In genomic region chr17:55607736-55608341, GRCh38 we compare ENCODE assay signal across 11 cellular contexts.
DNase-seq lines count a peak whose midpoint lies in the region; ATAC-seq and TF ChIP-seq lines count a peak whose summit lies in the region.
"Had no signal": no experiment of that assay in that cellular context is flagged by ENCODE, and none has a peak within 500 bp of the region (broad histone marks: within the 10 kb centered on the region; RNA-seq: fewer than 3 reads in every experiment).

No MANE protein-coding gene starts in this region.

- TF ChIP-seq CTCF in right atrium auricular region (IDR thresholded peaks at IDR 0.05) (no peak), stomach (IDR thresholded peaks at IDR 0.05) (no peak)

- H3K27me3 ChIP-seq in right atrium auricular region (no peaks in the 10 kb centered on the region), stomach (no peaks in the 10 kb centered on the region)
- H3K27me3 ChIP-seq: adrenal gland had no signal

- H3K4me3 ChIP-seq in right atrium auricular region (no peak overlapping the region), stomach (no peak overlapping the region)
- H3K4me3 ChIP-seq: adrenal gland had no signal

- DNase-seq in HT1080 (ENCODE audit: low read depth) (peak; percentile 21), right atrium auricular region (ENCODE audit: low spot score) (peak; percentile 82), stomach (peak; percentile 67)
- DNase-seq in activated CD4-positive, alpha-beta memory T cell treated with anti-CD3 and anti-CD28 coated beads for 36 hours, result no peak
- no peak for DNase-seq in activated CD4-positive, alpha-beta T cell treated with anti-CD3 and anti-CD28 coated beads for 4 hours
- no peak for DNase-seq in activated T-cell treated with anti-CD3 and anti-CD28 coated beads, Interleukin-2, amount 50 U/mL, for 24 hours
- DNase-seq: activated CD4-positive, alpha-beta T cell treated with anti-CD3 and anti-CD28 coated beads, Interleukin-2, amount 10 ng/mL, durations not matched to agents 7 days and 5 days; RPMI8226 had no signal

- TF ChIP-seq EP300 in stomach (IDR thresholded peaks at IDR 0.05), result no peak

- no peaks in the 10 kb centered on the region for H3K36me3 ChIP-seq in right atrium auricular region
- no peaks in the 10 kb centered on the region for H3K36me3 ChIP-seq in stomach
- H3K36me3 ChIP-seq: adrenal gland had no signal

- H3K4me3 Mint-ChIP-seq in activated CD4-positive, alpha-beta memory T cell treated with anti-CD3 and anti-CD28 coated beads for 36 hours, result no peak overlapping the region
- H3K4me3 Mint-ChIP-seq in activated T-cell treated with anti-CD3 and anti-CD28 coated beads, Interleukin-2, amount 50 U/mL, for 24 hours, result no peak overlapping the region
- H3K4me3 Mint-ChIP-seq: activated CD4-positive, alpha-beta T cell treated with anti-CD3 and anti-CD28 coated beads, Interleukin-2, amount 10 ng/mL, durations not matched to agents 7 days and 5 days had no signal

- POLR2A ChIA-PET in activated CD4-positive, alpha-beta memory T cell treated with anti-CD3 and anti-CD28 coated beads for 36 hours (lab: Charles Lee), result no interaction called here

- no peak for TF ChIP-seq POLR2A in stomach (IDR thresholded peaks at IDR 0.05)

- H3K27ac ChIP-seq in right atrium auricular region (peak overlapping the region in 1 of 2 donors; percentile 18), stomach (peak overlapping the region in 4 of 5 donors; percentile 63 to 76 (median 73))

- H3K9me3 ChIP-seq in right atrium auricular region (no peaks in the 10 kb centered on the region), stomach (no peaks in the 10 kb centered on the region)
- H3K9me3 ChIP-seq: adrenal gland had no signal

- WGBS in stomach, 5 donors, result 13 to 29% (median 19%) methylated on average over 2 of the region's 2 CpGs

- no peak overlapping the region for H3K27ac Mint-ChIP-seq in activated CD4-positive, alpha-beta memory T cell treated with anti-CD3 and anti-CD28 coated beads for 36 hours
- no peak overlapping the region for H3K27ac Mint-ChIP-seq in activated T-cell treated with anti-CD3 and anti-CD28 coated beads, Interleukin-2, amount 50 U/mL, for 24 hours
- H3K27ac Mint-ChIP-seq: activated CD4-positive, alpha-beta T cell treated with anti-CD3 and anti-CD28 coated beads, Interleukin-2, amount 10 ng/mL, durations not matched to agents 7 days and 5 days had no signal

- no peaks in the 10 kb centered on the region for H3K4me1 Mint-ChIP-seq in activated CD4-positive, alpha-beta memory T cell treated with anti-CD3 and anti-CD28 coated beads for 36 hours (ENCODE audit: low read depth)
- H3K4me1 Mint-ChIP-seq in activated T-cell treated with anti-CD3 and anti-CD28 coated beads, Interleukin-2, amount 50 U/mL, for 24 hours (ENCODE audit: low read depth), result no peaks in the 10 kb centered on the region
- H3K4me1 Mint-ChIP-seq: activated CD4-positive, alpha-beta T cell treated with anti-CD3 and anti-CD28 coated beads, Interleukin-2, amount 10 ng/mL, durations not matched to agents 7 days and 5 days had no signal

- H3K4me1 ChIP-seq in right atrium auricular region (peaks cover 0 to 8% of the 10 kb centered on the region in 2 donors), stomach (peaks cover 5 to 66% (median 19%) of the 10 kb centered on the region in 4 donors)

- H3K27me3 Mint-ChIP-seq in activated CD4-positive, alpha-beta memory T cell treated with anti-CD3 and anti-CD28 coated beads for 36 hours, result peaks cover 7% of the 10 kb centered on the region
- peaks cover 27% of the 10 kb centered on the region for H3K27me3 Mint-ChIP-seq in activated T-cell treated with anti-CD3 and anti-CD28 coated beads, Interleukin-2, amount 50 U/mL, for 24 hours

- ATAC-seq in SK-N-SH treated with all-trans-retinoic acid at 6 μM for 48 hours (peak; percentile 78), HG03439 (IDR thresholded peaks at IDR 0.05; ENCODE audit: unreplicated experiment) (no peak)

- CTCF ChIA-PET in activated CD4-positive, alpha-beta memory T cell treated with anti-CD3 and anti-CD28 coated beads for 36 hours (lab: Charles Lee), result interaction anchor here (0.7 kb wide), 1 partner anchor 110 kb away, joined by 4 read pairs; no protein-coding TSS in a partner anchor

- intact Hi-C loops in stomach (cut with DNase I; ENCODE audit: low total_unique reads), result no loop called here
- intact Hi-C loops in activated CD4-positive, alpha-beta memory T cell treated with anti-CD3 and anti-CD28 coated beads for 36 hours (cut with micrococcal nuclease), result loop anchor here (10.0 kb wide), 1 partner anchor 167 kb away; no protein-coding TSS in a partner anchor

- no peaks in the 10 kb centered on the region for H3K9me3 Mint-ChIP-seq in activated CD4-positive, alpha-beta memory T cell treated with anti-CD3 and anti-CD28 coated beads for 36 hours
- H3K9me3 Mint-ChIP-seq in activated T-cell treated with anti-CD3 and anti-CD28 coated beads, Interleukin-2, amount 50 U/mL, for 24 hours, result no peaks in the 10 kb centered on the region
- H3K9me3 Mint-ChIP-seq: activated CD4-positive, alpha-beta T cell treated with anti-CD3 and anti-CD28 coated beads, Interleukin-2, amount 10 ng/mL, durations not matched to agents 7 days and 5 days had no signal

- H3K36me3 Mint-ChIP-seq in activated CD4-positive, alpha-beta memory T cell treated with anti-CD3 and anti-CD28 coated beads for 36 hours, result no peaks in the 10 kb centered on the region
- no peaks in the 10 kb centered on the region for H3K36me3 Mint-ChIP-seq in activated T-cell treated with anti-CD3 and anti-CD28 coated beads, Interleukin-2, amount 50 U/mL, for 24 hours (ENCODE audit: low read depth)

TF ChIP-seq in SK-N-SH treated with all-trans-retinoic acid at 6 μM for 48 hours, 23 proteins besides CTCF, POLR2A, EP300 and RAD21:
- TF ChIP-seq, protein P1, sequence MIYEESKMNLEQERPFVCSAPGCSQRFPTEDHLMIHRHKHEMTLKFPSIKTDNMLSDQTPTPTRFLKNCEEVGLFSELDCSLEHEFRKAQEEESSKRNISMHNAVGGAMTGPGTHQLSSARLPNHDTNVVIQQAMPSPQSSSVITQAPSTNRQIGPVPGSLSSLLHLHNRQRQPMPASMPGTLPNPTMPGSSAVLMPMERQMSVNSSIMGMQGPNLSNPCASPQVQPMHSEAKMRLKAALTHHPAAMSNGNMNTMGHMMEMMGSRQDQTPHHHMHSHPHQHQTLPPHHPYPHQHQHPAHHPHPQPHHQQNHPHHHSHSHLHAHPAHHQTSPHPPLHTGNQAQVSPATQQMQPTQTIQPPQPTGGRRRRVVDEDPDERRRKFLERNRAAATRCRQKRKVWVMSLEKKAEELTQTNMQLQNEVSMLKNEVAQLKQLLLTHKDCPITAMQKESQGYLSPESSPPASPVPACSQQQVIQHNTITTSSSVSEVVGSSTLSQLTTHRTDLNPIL (CRISPR knock-in tag; IDR thresholded peaks at IDR 0.05; ENCODE audit: low read depth), result 0 out of 2 replicates have a peak, but pooled peaks have one; percentile 35
- TF ChIP-seq SNAI2 (CRISPR knock-in tag; IDR thresholded peaks at IDR 0.05) (peak; percentile 65; the same call in 1 of the 2 replicates), ZFP30 (CRISPR knock-in tag; IDR thresholded peaks at IDR 0.05) (no peak), GLIS3 (CRISPR knock-in tag; IDR thresholded peaks at IDR 0.05) (peak; percentile 29; the same call in 1 of the 2 replicates), TCF4 (CRISPR knock-in tag; IDR thresholded peaks at IDR 0.05; ENCODE audit: borderline replicate concordance) (peak; percentile 88), ZNF8 (CRISPR knock-in tag; IDR thresholded peaks at IDR 0.05) (0 out of 2 replicates have a peak, but pooled peaks have one; percentile 10), ISL1 (CRISPR knock-in tag; IDR thresholded peaks at IDR 0.05) (peak; percentile 97), ZFP3 (CRISPR knock-in tag; IDR thresholded peaks at IDR 0.05) (peak; percentile 64), PATZ1 (CRISPR knock-in tag; IDR thresholded peaks at IDR 0.05; ENCODE audit: borderline replicate concordance) (no peak)
- TF ChIP-seq, protein P2, sequence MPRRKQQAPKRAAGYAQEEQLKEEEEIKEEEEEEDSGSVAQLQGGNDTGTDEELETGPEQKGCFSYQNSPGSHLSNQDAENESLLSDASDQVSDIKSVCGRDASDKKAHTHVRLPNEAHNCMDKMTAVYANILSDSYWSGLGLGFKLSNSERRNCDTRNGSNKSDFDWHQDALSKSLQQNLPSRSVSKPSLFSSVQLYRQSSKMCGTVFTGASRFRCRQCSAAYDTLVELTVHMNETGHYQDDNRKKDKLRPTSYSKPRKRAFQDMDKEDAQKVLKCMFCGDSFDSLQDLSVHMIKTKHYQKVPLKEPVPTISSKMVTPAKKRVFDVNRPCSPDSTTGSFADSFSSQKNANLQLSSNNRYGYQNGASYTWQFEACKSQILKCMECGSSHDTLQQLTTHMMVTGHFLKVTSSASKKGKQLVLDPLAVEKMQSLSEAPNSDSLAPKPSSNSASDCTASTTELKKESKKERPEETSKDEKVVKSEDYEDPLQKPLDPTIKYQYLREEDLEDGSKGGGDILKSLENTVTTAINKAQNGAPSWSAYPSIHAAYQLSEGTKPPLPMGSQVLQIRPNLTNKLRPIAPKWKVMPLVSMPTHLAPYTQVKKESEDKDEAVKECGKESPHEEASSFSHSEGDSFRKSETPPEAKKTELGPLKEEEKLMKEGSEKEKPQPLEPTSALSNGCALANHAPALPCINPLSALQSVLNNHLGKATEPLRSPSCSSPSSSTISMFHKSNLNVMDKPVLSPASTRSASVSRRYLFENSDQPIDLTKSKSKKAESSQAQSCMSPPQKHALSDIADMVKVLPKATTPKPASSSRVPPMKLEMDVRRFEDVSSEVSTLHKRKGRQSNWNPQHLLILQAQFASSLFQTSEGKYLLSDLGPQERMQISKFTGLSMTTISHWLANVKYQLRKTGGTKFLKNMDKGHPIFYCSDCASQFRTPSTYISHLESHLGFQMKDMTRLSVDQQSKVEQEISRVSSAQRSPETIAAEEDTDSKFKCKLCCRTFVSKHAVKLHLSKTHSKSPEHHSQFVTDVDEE (CRISPR knock-in tag; IDR thresholded peaks at IDR 0.05), result 0 out of 2 replicates have a peak, but pooled peaks have one; percentile 41

Comparison
In these comparisons a context has a peak if more than half of its experiments do, and no peak if none do; other contexts are left out.
1. DNase-seq: peak in HT1080 (single experiment), right atrium auricular region (single experiment) and stomach (single experiment); none in activated CD4-positive, alpha-beta memory T cell treated with anti-CD3 and anti-CD28 coated beads for 36 hours (single experiment), activated CD4-positive, alpha-beta T cell treated with anti-CD3 and anti-CD28 coated beads for 4 hours (0 of 2) and activated T-cell treated with anti-CD3 and anti-CD28 coated beads, Interleukin-2, amount 50 U/mL, for 24 hours (single experiment).